Comparison of ENCODE assay signal across 8 cellular contexts in genomic region chr9:112032009-112032408, GRCh38.
A peak's percentile ranks its signal among the peaks of the same experiment; 100 is the strongest.
DNase-seq lines count a peak whose midpoint lies in the region; ATAC-seq lines count a peak whose summit lies in the region.
"Had no signal": no experiment of that assay in that cellular context is flagged by ENCODE, and none has a peak within 500 bp of the region (broad histone marks: within the 10 kb centered on the region; RNA-seq: fewer than 3 reads in every experiment).

No MANE protein-coding gene starts in this region.

- DNase-seq in left colon (no peak), DMS114 treated with DMSO at 0.1 percent for 48 hours (lab: John Stamatoyannopoulos, UW; ENCODE audit: unreplicated experiment) (no peak), UCSD-AML1 (lab: John Stamatoyannopoulos, UW; ENCODE audit: unreplicated experiment) (no peak), NCI-H1694 (lab: John Stamatoyannopoulos, UW) (no peak)
- DNase-seq: T1000 had no signal

- intact Hi-C loops in left colon (cut with DNase I, micrococcal nuclease), result no loop called here

- ATAC-seq in GM18858 (IDR thresholded peaks at IDR 0.05; ENCODE audit: unreplicated experiment) (peak; percentile 41), GM21447 (IDR thresholded peaks at IDR 0.05; ENCODE audit: unreplicated experiment) (peak; percentile 56), HG03354 (IDR thresholded peaks at IDR 0.05; ENCODE audit: poor library complexity, severe bottlenecking, unreplicated experiment) (peak; percentile 57), left colon (peak; percentile 44)
